10 cellular contexts compared by ENCODE assay signal in the genomic region with DNA sequence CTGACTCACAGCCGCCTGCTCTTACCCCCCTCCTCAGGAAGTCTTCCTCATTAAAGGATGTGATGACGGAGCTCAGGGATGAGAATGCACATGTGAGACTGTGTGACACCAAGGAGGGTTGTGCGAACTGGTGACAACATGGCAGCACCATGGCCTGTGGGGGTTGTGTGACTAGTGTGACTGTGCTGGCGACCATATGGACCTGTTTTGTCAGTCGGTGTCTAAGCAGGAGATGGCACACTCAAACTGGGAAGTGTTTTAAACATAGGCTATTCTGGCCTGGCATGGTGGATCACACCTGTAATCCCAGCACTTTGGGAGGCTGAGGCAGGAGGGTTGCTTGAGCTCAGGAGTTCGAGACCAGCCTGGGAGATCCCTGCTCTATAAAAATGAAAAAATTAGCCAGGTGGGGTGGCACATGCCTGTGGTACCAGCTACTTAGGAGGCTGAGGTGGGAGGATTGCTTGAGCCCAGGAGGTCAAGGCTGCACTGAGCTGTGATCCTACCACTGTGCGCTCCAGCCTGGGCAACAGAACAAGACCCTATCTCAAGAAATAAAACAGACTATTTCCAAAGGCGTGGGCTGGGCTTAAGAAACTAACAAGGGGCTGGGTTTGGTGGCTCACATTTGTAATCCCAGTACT. TPM values are rescaled to one million over a fixed set of nuclear protein-coding genes. Genes with fewer than 3 reads are reported as not detected.
DNase-seq lines count a peak whose midpoint lies in the region; ATAC-seq and TF ChIP-seq lines count a peak whose summit lies in the region.
"Had no signal": no experiment of that assay in that cellular context is flagged by ENCODE, and none has a peak within 500 bp of the region (broad histone marks: within the 10 kb centered on the region; RNA-seq: fewer than 3 reads in every experiment).

No MANE protein-coding gene starts in this region.

- no peaks in the 10 kb centered on the region for H3K9me3 ChIP-seq in right cardiac atrium (ENCODE audit: control insufficient read depth, low read length)
- H3K9me3 ChIP-seq in sigmoid colon, result no peaks in the 10 kb centered on the region

- peaks cover 97% of the 10 kb centered on the region for H3K36me3 Mint-ChIP-seq in Calu3 (ENCODE audit: insufficient read depth, unreplicated experiment)
- H3K36me3 Mint-ChIP-seq: activated naive CD8-positive, alpha-beta T cell treated with anti-CD3 and anti-CD28 coated beads for 36 hours had no signal

- WGBS in right cardiac atrium, result 83% methylated on average over 8 of the region's 8 CpGs
- 76 to 90% methylated on average over 8 of the region's 8 CpGs for WGBS in sigmoid colon, 2 donors

- no peak for TF ChIP-seq POLR2A in sigmoid colon (IDR thresholded peaks at IDR 0.05)

- H3K27me3 Mint-ChIP-seq in Calu3 (ENCODE audit: unreplicated experiment), result no peaks in the 10 kb centered on the region

- TF ChIP-seq EP300 in sigmoid colon (IDR thresholded peaks at IDR 0.05), result peak in 1 of 4 donors; percentile 80

- no TSS peak for BruUV-seq in Calu3 (replicated peaks; lab: Mats Ljungman, UMichigan)

- ATAC-seq in right cardiac atrium (no peak), GM18861 (IDR thresholded peaks at IDR 0.05; ENCODE audit: unreplicated experiment) (no peak)

- no peak overlapping the region for H3K4me3 Mint-ChIP-seq in Calu3 (ENCODE audit: low read depth, unreplicated experiment)
- H3K4me3 Mint-ChIP-seq: activated naive CD8-positive, alpha-beta T cell treated with anti-CD3 and anti-CD28 coated beads for 36 hours had no signal

- peak overlapping the region; percentile 66 for H3K27ac ChIP-seq in right cardiac atrium (ENCODE audit: low read length)
- peak overlapping the region; percentile 91 to 98 (median 97) for H3K27ac ChIP-seq in sigmoid colon

- H3K4me1 ChIP-seq in right cardiac atrium (ENCODE audit: control insufficient read depth, insufficient read depth, low read length) (peaks cover 25% of the 10 kb centered on the region), sigmoid colon (peaks cover 0 to 97% (median 95%) of the 10 kb centered on the region in 4 donors)

- peak overlapping the region; percentile 91 for H3K27ac Mint-ChIP-seq in Calu3 (ENCODE audit: unreplicated experiment)
- H3K27ac Mint-ChIP-seq: activated naive CD8-positive, alpha-beta T cell treated with anti-CD3 and anti-CD28 coated beads for 36 hours had no signal

- no peaks in the 10 kb centered on the region for H3K9me3 Mint-ChIP-seq in Calu3 (ENCODE audit: low read depth, unreplicated experiment)
- H3K9me3 Mint-ChIP-seq: activated naive CD8-positive, alpha-beta T cell treated with anti-CD3 and anti-CD28 coated beads for 36 hours had no signal

- H3K4me3 ChIP-seq in right cardiac atrium (ENCODE audit: low read length), result no peak overlapping the region
- no peak overlapping the region for H3K4me3 ChIP-seq in sigmoid colon

- peaks cover 26% of the 10 kb centered on the region for H3K4me1 Mint-ChIP-seq in Calu3 (ENCODE audit: low read depth, unreplicated experiment)

- no peak for TF ChIP-seq CTCF in Calu3 (IDR thresholded peaks at IDR 0.05; ENCODE audit: unreplicated experiment)
- no peak for TF ChIP-seq CTCF in sigmoid colon (IDR thresholded peaks at IDR 0.05)

- peaks cover 4 to 25% (median 8%) of the 10 kb centered on the region in 4 donors for H3K36me3 ChIP-seq in sigmoid colon

- intact Hi-C loops in Calu3 (cut with micrococcal nuclease; ENCODE audit: unreplicated experiment), result no loop called here
- intact Hi-C loops in right cardiac atrium (cut with DNase I), result loop anchor here in 1 of 4 donors (5.0 kb wide), 1 partner anchor 41 kb away; no protein-coding TSS in a partner anchor
- intact Hi-C loops in sigmoid colon (cut with DNase I), result no loop called here

- CTCF ChIA-PET in Calu3 (lab: Charles Lee), result no interaction called here

- DNase-seq in Calu3 (no peak), astrocyte of the hippocampus (ENCODE audit: low read depth, low spot score) (peak; percentile 78), right cardiac atrium (no peak), sigmoid colon (peak; percentile 77), germinal center (ENCODE audit: low spot score) (no peak), NCI-H510A treated with DMSO at 0.1 percent for 48 hours (lab: John Stamatoyannopoulos, UW) (no peak), NCI-H82 (lab: John Stamatoyannopoulos, UW) (no peak)
- DNase-seq: activated naive CD8-positive, alpha-beta T cell treated with anti-CD3 and anti-CD28 coated beads for 36 hours had no signal

- no peaks in the 10 kb centered on the region for H3K27me3 ChIP-seq in right cardiac atrium (ENCODE audit: control insufficient read depth, insufficient read depth)
- H3K27me3 ChIP-seq in sigmoid colon, result no peaks in the 10 kb centered on the region

RNA-seq across cellular contexts. Expression of gene TRNP1, which starts 7.4 kb away (rescaled TPM):
- 195 and 277 TPM in 2 replicates for total RNA-seq in Calu3 (2022)
- total RNA-seq in right cardiac atrium, result 10 to 100 TPM; 45.9 to 52.4 (median 49.1) TPM
- 64.6 TPM for polyA plus RNA-seq in right cardiac atrium
- total RNA-seq in sigmoid colon, result 10 to 100 TPM; 15.5 to 29.6 (median 20.2) TPM
- polyA plus RNA-seq in sigmoid colon, result 10 to 100 TPM in 1 of 3 donors, 1 to 10 TPM in 2; 3.0 to 10.8 (median 4.3) TPM

RNA-seq across cellular contexts. Expression of gene TENT5B, which starts 11.7 kb away (rescaled TPM):
- total RNA-seq in Calu3 (2022), result 0.59 and 1.0 TPM in 2 replicates
- 10 to 100 TPM; 27.5 to 32.4 (median 30.7) TPM for total RNA-seq in right cardiac atrium
- 28.6 TPM for polyA plus RNA-seq in right cardiac atrium
- total RNA-seq in sigmoid colon, result 100 to 1,000 TPM in 2 of 4 donors, 10 to 100 TPM in 2; 24.0 to 111 (median 86.4) TPM
- 1 to 10 TPM in 1 of 3 donors, under 1 TPM in 1, not detected in 1; 0.60 to 5.7 TPM for polyA plus RNA-seq in sigmoid colon
- total RNA-seq: activated naive CD8-positive, alpha-beta T cell treated with anti-CD3 and anti-CD28 coated beads for 36 hours had no signal

RNA-seq across cellular contexts. Expression of gene KDF1, which starts 40.7 kb away (rescaled TPM):
- total RNA-seq in Calu3 (2022) (18.9 and 19.4 TPM in 2 replicates), right cardiac atrium (1 to 10 TPM in 1 of 4 donors, under 1 TPM in 3; 0.19 to 1.2 (median 0.88) TPM), sigmoid colon (not detected)
- polyA plus RNA-seq in right cardiac atrium (0.54 TPM), sigmoid colon (10 to 100 TPM; 15.0 to 26.8 (median 20.4) TPM)
- total RNA-seq: SK-MEL-5 had no signal

Comparison
In these comparisons a context has a peak if more than half of its experiments do, and no peak if none do; other contexts are left out.
1. DNase-seq: peak in astrocyte of the hippocampus (single experiment) and sigmoid colon (single experiment); none in Calu3 (single experiment), right cardiac atrium (0 of 3), germinal center (single experiment), NCI-H510A treated with DMSO at 0.1 percent for 48 hours (single experiment) and NCI-H82 (single experiment).
2. RNA of gene TENT5B, which starts 11.7 kb away (total RNA-seq): 24.0 to 111 TPM in sigmoid colon and 27.5 to 32.4 TPM in right cardiac atrium; 0.59 to 1.0 TPM in Calu3; every median in the first group is over 10 times any median in the second.